ENCODE assay signal across 8 cellular contexts in the genomic region with DNA sequence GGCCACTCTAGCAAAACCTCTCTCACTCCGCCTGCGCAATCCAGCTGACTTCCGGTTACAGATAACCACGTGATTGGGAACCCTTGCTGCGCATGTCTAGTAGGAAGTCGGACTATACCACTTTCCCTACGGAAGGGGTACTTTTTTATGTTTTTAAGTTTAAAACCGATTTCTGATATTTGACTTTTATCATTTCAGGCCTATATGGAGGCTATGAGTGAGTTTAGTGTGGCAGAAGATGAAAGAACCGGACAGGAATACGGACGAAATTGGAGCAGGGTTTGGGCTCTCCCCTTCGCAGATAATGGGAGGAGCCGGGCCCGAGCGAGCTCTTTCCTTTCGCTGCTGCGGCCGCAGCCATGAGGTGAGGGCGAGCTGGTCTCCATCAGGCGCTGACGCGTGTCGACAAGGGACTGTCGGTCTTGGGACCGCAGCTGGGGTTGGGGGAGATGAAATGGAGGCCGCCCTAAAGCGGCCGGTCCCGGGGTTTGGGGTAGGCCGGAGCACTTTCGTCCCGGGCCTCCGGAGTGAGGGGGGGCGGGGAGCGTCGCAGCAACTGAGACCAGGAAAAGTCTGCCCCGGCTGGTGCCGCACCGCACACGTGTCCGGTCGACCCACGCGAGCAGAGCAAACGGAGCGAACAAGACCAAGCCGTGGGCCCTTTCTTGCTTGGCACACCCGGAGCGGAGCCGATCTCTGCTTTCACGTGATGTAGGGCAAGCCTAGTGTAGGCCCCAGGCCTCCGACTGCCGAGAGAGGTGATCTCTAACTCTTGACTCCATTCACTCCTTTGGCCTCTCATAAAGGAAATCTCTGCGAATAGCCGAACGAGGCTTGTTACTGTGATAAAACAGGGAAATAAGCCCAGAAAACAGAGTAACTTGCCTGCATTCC. TPM values are rescaled to one million over a fixed set of nuclear protein-coding genes. Genes with fewer than 3 reads are reported as not detected.
DNase-seq lines count a peak whose midpoint lies in the region; ATAC-seq, FAIRE-seq and TF ChIP-seq lines count a peak whose summit lies in the region.

A gene (plus strand): TSS at position 298 of the 894 bp plus-strand sequence. CDS start 62 bp downstream, at position 360.

- FAIRE-seq in astrocyte (lab: Jason Lieb, UNC), result no peak

- H3K36me3 Mint-ChIP-seq in astrocyte (ENCODE audit: low read depth, unreplicated experiment), result peaks cover 30% of the 10 kb centered on the region

- intact Hi-C loops in vagina (cut with DNase I), result no loop called here

- H3K27ac ChIP-seq in astrocyte (ENCODE audit: low read depth, low read length) (peak within 1 kb of the TSS; percentile 100), rectal smooth muscle tissue (ENCODE audit: low read depth, low read length) (peak within 1 kb of the TSS; percentile 99), vagina (peak within 1 kb of the TSS; percentile 95)

- H3K4me3 Mint-ChIP-seq in astrocyte (ENCODE audit: unreplicated experiment), result peak within 1 kb of the TSS; percentile 98

- DNase-seq in NCI-H2081 (lab: John Stamatoyannopoulos, UW) (peak; percentile 96), T-helper 9 cell (peak; percentile 76), astrocyte (ENCODE audit: low read depth) (peak; percentile 90), hepatic stellate cell (ENCODE audit: low spot score) (peak; percentile 98), vagina (ENCODE audit: extremely low spot score in 2 of 2) (peak in 1 of 2 donors; percentile 95)

- H3K4me2 ChIP-seq in astrocyte (ENCODE audit: low read length), result peak within 1 kb of the TSS; percentile 99

- no peaks in the 10 kb centered on the region for H3K27me3 ChIP-seq in astrocyte (ENCODE audit: insufficient read depth, low read length)
- no peaks in the 10 kb centered on the region for H3K27me3 ChIP-seq in rectal smooth muscle tissue (ENCODE audit: control insufficient read depth, insufficient read depth, low read length)
- H3K27me3 ChIP-seq in vagina, result no peaks in the 10 kb centered on the region

- peak within 1 kb of the TSS; percentile 100 for H3K27ac Mint-ChIP-seq in astrocyte (ENCODE audit: unreplicated experiment)

- peaks cover 28% of the 10 kb centered on the region for H3K4me1 Mint-ChIP-seq in astrocyte (ENCODE audit: low read depth, unreplicated experiment)

- H3K4me1 ChIP-seq in astrocyte (ENCODE audit: insufficient read depth, low read length), result peaks cover 38% of the 10 kb centered on the region
- peaks cover 12% of the 10 kb centered on the region for H3K4me1 ChIP-seq in rectal smooth muscle tissue (ENCODE audit: control insufficient read depth, insufficient read depth, low read length)
- H3K4me1 ChIP-seq in vagina, result peaks cover 57% of the 10 kb centered on the region

- peak; percentile 53 for ATAC-seq in GM18499 (IDR thresholded peaks at IDR 0.05; ENCODE audit: insufficient read depth, unreplicated experiment)
- ATAC-seq in HG02973 (IDR thresholded peaks at IDR 0.05; ENCODE audit: unreplicated experiment), result peak; percentile 62

- H3K9ac ChIP-seq in astrocyte (ENCODE audit: low read length) (peak within 1 kb of the TSS; percentile 94), rectal smooth muscle tissue (ENCODE audit: low read length) (peak within 1 kb of the TSS; percentile 98)

- H4K20me1 ChIP-seq in astrocyte (ENCODE audit: insufficient read depth, low read length), result peaks cover 57% of the 10 kb centered on the region

- peaks cover 47% of the 10 kb centered on the region for H3K79me2 ChIP-seq in astrocyte (ENCODE audit: insufficient read depth, low read length)

- no peak for TF ChIP-seq POLR2A in vagina (IDR thresholded peaks at IDR 0.05)

- H3K4me3 ChIP-seq in astrocyte (ENCODE audit: insufficient read depth, low read depth, low read length) (peak within 1 kb of the TSS; percentile 90), rectal smooth muscle tissue (ENCODE audit: low read length) (peak within 1 kb of the TSS; percentile 100), vagina (peak within 1 kb of the TSS; percentile 84 to 87)

- H2AFZ ChIP-seq in astrocyte (ENCODE audit: low read depth, low read length), result peak within 1 kb of the TSS; percentile 77

- TF ChIP-seq CTCF in astrocyte (IDR thresholded peaks at IDR 0.05; ENCODE audit: insufficient read depth, low read depth, low read length), result no peak
- no peak for TF ChIP-seq CTCF in vagina (IDR thresholded peaks at IDR 0.05)

- no peaks in the 10 kb centered on the region for H3K27me3 Mint-ChIP-seq in astrocyte (ENCODE audit: low read depth, unreplicated experiment)

- H3K9me3 ChIP-seq in astrocyte (ENCODE audit: insufficient read depth, low read depth, low read length) (no peaks in the 10 kb centered on the region), vagina (no peaks in the 10 kb centered on the region)

- H3K9me3 Mint-ChIP-seq in astrocyte (ENCODE audit: unreplicated experiment), result no peaks in the 10 kb centered on the region

- peaks cover 33% of the 10 kb centered on the region for H3K36me3 ChIP-seq in astrocyte (ENCODE audit: insufficient read depth, low read length)
- peaks cover 32% of the 10 kb centered on the region for H3K36me3 ChIP-seq in rectal smooth muscle tissue (ENCODE audit: control insufficient read depth, insufficient read depth, low read length)
- H3K36me3 ChIP-seq in vagina, result peaks cover 0 to 40% of the 10 kb centered on the region in 2 donors

RNA-seq across cellular contexts. Expression of the gene that starts here (rescaled TPM):
- total RNA-seq in astrocyte (1,346 and 1,451 TPM in 2 replicates), vagina (2,758 TPM)
